ENCODE assay signal across 22 cellular contexts in genomic region chr7:105743351-105743812, GRCh38.
DNase-seq lines count a peak whose midpoint lies in the region; ATAC-seq, FAIRE-seq and TF ChIP-seq lines count a peak whose summit lies in the region.
"Had no signal": no experiment of that assay in that cellular context is flagged by ENCODE, and none has a peak within 500 bp of the region (broad histone marks: within the 10 kb centered on the region; RNA-seq: fewer than 3 reads in every experiment).

No MANE protein-coding gene starts in this region.

- H3K27me3 Mint-ChIP-seq in activated T-helper 2 cell treated with anti-CD3 and anti-CD28 coated beads, Interferon-gamma antibody, Interleukin-2, Interleukin-4, amounts not matched to agents 10 μg/mL and 5 μg/mL and 100 μg/mL, durations not matched to agents 14 hours and 24 hours and 36 hours (ENCODE audit: low read depth) = no peaks in the 10 kb centered on the region
- H3K27me3 Mint-ChIP-seq: activated CD4-positive, alpha-beta T cell treated with anti-CD3 and anti-CD28 coated beads, Interleukin-2, amount 10 ng/mL, durations not matched to agents 24 days and 14 days had no signal

- POLR2A ChIA-PET in A549 (lab: Yijun Ruan, JAX) = no interaction called here

- intact Hi-C loops in activated T-helper 2 cell treated with anti-CD3 and anti-CD28 coated beads, Interferon-gamma antibody, Interleukin-2, Interleukin-4, amounts not matched to agents 10 μg/mL and 5 μg/mL and 100 μg/mL, durations not matched to agents 14 hours and 24 hours and 36 hours (cut with micrococcal nuclease) = no loop called here

- H3K4me1 ChIP-seq in A549 = peaks cover 5% of the 10 kb centered on the region; the same call in 1 of the 3 replicates
- H3K4me1 ChIP-seq: ascending aorta had no signal

- no peaks in the 10 kb centered on the region for H3K9me3 Mint-ChIP-seq in activated T-helper 2 cell treated with anti-CD3 and anti-CD28 coated beads, Interferon-gamma antibody, Interleukin-2, Interleukin-4, amounts not matched to agents 10 μg/mL and 5 μg/mL and 100 μg/mL, durations not matched to agents 14 hours and 24 hours and 36 hours
- H3K9me3 Mint-ChIP-seq: activated CD4-positive, alpha-beta T cell treated with anti-CD3 and anti-CD28 coated beads, Interleukin-2, amount 10 ng/mL, durations not matched to agents 24 days and 14 days; activated naive CD4-positive, alpha-beta T cell treated with anti-CD3 and anti-CD28 coated beads, Interleukin-2, amount 10 ng/mL, durations not matched to agents 7 days and 5 days; CD8-positive, alpha-beta memory T cell had no signal

- whole genome bisulfite sequencing in A549 (ENCODE audit: missing lambda C conversion rate) = 94% methylated on average over 7 of the region's 7 CpGs

- no peak for TF ChIP-seq RAD21 in A549 (conservative IDR thresholded peaks at IDR 0.05 in 1 of 2, IDR thresholded peaks at IDR 0.05 in 1 of 2)

- no peak overlapping the region for H3K27ac Mint-ChIP-seq in activated T-helper 2 cell treated with anti-CD3 and anti-CD28 coated beads, Interferon-gamma antibody, Interleukin-2, Interleukin-4, amounts not matched to agents 10 μg/mL and 5 μg/mL and 100 μg/mL, durations not matched to agents 14 hours and 24 hours and 36 hours
- H3K27ac Mint-ChIP-seq: activated CD4-positive, alpha-beta T cell treated with anti-CD3 and anti-CD28 coated beads, Interleukin-2, amount 10 ng/mL, durations not matched to agents 24 days and 14 days; activated naive CD4-positive, alpha-beta T cell treated with anti-CD3 and anti-CD28 coated beads, Interleukin-2, amount 10 ng/mL, durations not matched to agents 7 days and 5 days had no signal

- H3K4me2 ChIP-seq in A549 = no peak overlapping the region

- no peaks in the 10 kb centered on the region for H3K9me3 ChIP-seq in A549
- H3K9me3 ChIP-seq: ascending aorta, heart left ventricle had no signal

- H3K4me1 Mint-ChIP-seq in activated T-helper 2 cell treated with anti-CD3 and anti-CD28 coated beads, Interferon-gamma antibody, Interleukin-2, Interleukin-4, amounts not matched to agents 10 μg/mL and 5 μg/mL and 100 μg/mL, durations not matched to agents 14 hours and 24 hours and 36 hours (ENCODE audit: low read depth) = peaks cover 14% of the 10 kb centered on the region
- H3K4me1 Mint-ChIP-seq: activated CD4-positive, alpha-beta T cell treated with anti-CD3 and anti-CD28 coated beads, Interleukin-2, amount 10 ng/mL, durations not matched to agents 24 days and 14 days had no signal

- no peak for TF ChIP-seq EP300 in A549 (IDR thresholded peaks at IDR 0.05)

- in situ Hi-C loops in GM13977 (cut with MboI; ENCODE audit: low pct_unique_long_range_greater_than_20kb, low sequenced_read_pairs, unreplicated experiment) = no loop called here

- DNase-seq in A549 (ENCODE audit: low read depth in 1 of 2, low spot score in 1 of 2) (no peak), GM12865 (ENCODE audit: low read depth) (peak; percentile 46), iPS-NIHi11 (ENCODE audit: low spot score) (peak; percentile 39), NCI-H748 (lab: John Stamatoyannopoulos, UW; ENCODE audit: unreplicated experiment) (no peak), GM13977 (ENCODE audit: low spot score) (no peak)
- DNase-seq in activated T-helper 2 cell treated with anti-CD3 and anti-CD28 coated beads, Interferon-gamma antibody, Interleukin-2, Interleukin-4, amounts not matched to agents 10 μg/mL and 5 μg/mL and 100 μg/mL, durations not matched to agents 14 hours and 24 hours and 36 hours (ENCODE audit: low spot score) = no peak
- DNase-seq: activated CD4-positive, alpha-beta T cell treated with anti-CD3 and anti-CD28 coated beads, Interleukin-2, amount 10 ng/mL, durations not matched to agents 24 days and 14 days; activated naive CD4-positive, alpha-beta T cell treated with anti-CD3 and anti-CD28 coated beads, Interleukin-2, amount 10 ng/mL, durations not matched to agents 7 days and 5 days; CD8-positive, alpha-beta memory T cell; EL; heart left ventricle; NCI-H1048; NCI-H2107; NCI-H69 had no signal

- CTCF ChIA-PET in A549 (lab: Yijun Ruan, JAX) = interaction anchor here (0.6 to 2.7 kb wide), 6 partner anchors 11 to 1038 kb away, joined by 3 to 12 read pairs (median 6); no protein-coding TSS in a partner anchor

- no peak for FAIRE-seq in A549 (lab: Jason Lieb, UNC)
- FAIRE-seq: TTC549 had no signal

- H3K4me3 ChIP-seq in A549 (no peak overlapping the region), GM12865 (ENCODE audit: low read depth, low read length) (no peak overlapping the region)
- H3K4me3 ChIP-seq: ascending aorta, heart left ventricle, lung, SK-N-MC had no signal

- H3K36me3 Mint-ChIP-seq in activated T-helper 2 cell treated with anti-CD3 and anti-CD28 coated beads, Interferon-gamma antibody, Interleukin-2, Interleukin-4, amounts not matched to agents 10 μg/mL and 5 μg/mL and 100 μg/mL, durations not matched to agents 14 hours and 24 hours and 36 hours (ENCODE audit: low read depth) = no peaks in the 10 kb centered on the region
- H3K36me3 Mint-ChIP-seq: activated naive CD4-positive, alpha-beta T cell treated with anti-CD3 and anti-CD28 coated beads, Interleukin-2, amount 10 ng/mL, durations not matched to agents 7 days and 5 days had no signal

- TF ChIP-seq POLR2A in A549 (IDR thresholded peaks at IDR 0.05; ENCODE audit: low read length) = no peak

- ATAC-seq in A549 (no peak), GM21737 (IDR thresholded peaks at IDR 0.05; ENCODE audit: unreplicated experiment) (no peak)
- ATAC-seq: Panc1 had no signal

- TF ChIP-seq CTCF in A549 (IDR thresholded peaks at IDR 0.05) (no peak), GM12865 (IDR thresholded peaks at IDR 0.05; ENCODE audit: insufficient read depth, low read depth, low read length, missing control alignments) (no peak), GM13977 (IDR thresholded peaks at IDR 0.05; ENCODE audit: extremely low read depth, insufficient read depth, missing control alignments) (no peak)

- H3K27ac ChIP-seq in A549 = no peak overlapping the region
- H3K27ac ChIP-seq: ascending aorta, heart left ventricle, parathyroid adenoma, SK-N-MC had no signal

- H3K4me3 Mint-ChIP-seq in activated T-helper 2 cell treated with anti-CD3 and anti-CD28 coated beads, Interferon-gamma antibody, Interleukin-2, Interleukin-4, amounts not matched to agents 10 μg/mL and 5 μg/mL and 100 μg/mL, durations not matched to agents 14 hours and 24 hours and 36 hours (ENCODE audit: low read depth) = no peak overlapping the region
- H3K4me3 Mint-ChIP-seq: activated CD4-positive, alpha-beta T cell treated with anti-CD3 and anti-CD28 coated beads, Interleukin-2, amount 10 ng/mL, durations not matched to agents 24 days and 14 days; activated naive CD4-positive, alpha-beta T cell treated with anti-CD3 and anti-CD28 coated beads, Interleukin-2, amount 10 ng/mL, durations not matched to agents 7 days and 5 days had no signal

TF ChIP-seq in A549, 52 proteins besides CTCF, POLR2A, EP300 and RAD21:
- TF ChIP-seq NR3C1 (IDR thresholded peaks at IDR 0.05) (no peak), REST (IDR thresholded peaks at IDR 0.05) (peak; percentile 39; the same call in 1 of the 2 replicates)

TF ChIP-seq in PFSK-1, 5 proteins besides CTCF, POLR2A, EP300 and RAD21:
- TF ChIP-seq POLR2AphosphoS5 (IDR thresholded peaks at IDR 0.05; ENCODE audit: low read depth, low read length) (no peak), REST (IDR thresholded peaks at IDR 0.05; ENCODE audit: insufficient read depth in 1 of 2, low read depth in 2 of 2, low read length in 2 of 2) (peak; percentile 80 to 91)

Comparison
In these comparisons a context has a peak if more than half of its experiments do, and no peak if none do; other contexts are left out.
1. DNase-seq: peak in GM12865 (single experiment) and iPS-NIHi11 (single experiment); none in A549 (0 of 2), NCI-H748 (single experiment), activated T-helper 2 cell treated with anti-CD3 and anti-CD28 coated beads, Interferon-gamma antibody, Interleukin-2, Interleukin-4, amounts not matched to agents 10 μg/mL and 5 μg/mL and 100 μg/mL, durations not matched to agents 14 hours and 24 hours and 36 hours (single experiment) and GM13977 (single experiment).